In the genomic region with DNA sequence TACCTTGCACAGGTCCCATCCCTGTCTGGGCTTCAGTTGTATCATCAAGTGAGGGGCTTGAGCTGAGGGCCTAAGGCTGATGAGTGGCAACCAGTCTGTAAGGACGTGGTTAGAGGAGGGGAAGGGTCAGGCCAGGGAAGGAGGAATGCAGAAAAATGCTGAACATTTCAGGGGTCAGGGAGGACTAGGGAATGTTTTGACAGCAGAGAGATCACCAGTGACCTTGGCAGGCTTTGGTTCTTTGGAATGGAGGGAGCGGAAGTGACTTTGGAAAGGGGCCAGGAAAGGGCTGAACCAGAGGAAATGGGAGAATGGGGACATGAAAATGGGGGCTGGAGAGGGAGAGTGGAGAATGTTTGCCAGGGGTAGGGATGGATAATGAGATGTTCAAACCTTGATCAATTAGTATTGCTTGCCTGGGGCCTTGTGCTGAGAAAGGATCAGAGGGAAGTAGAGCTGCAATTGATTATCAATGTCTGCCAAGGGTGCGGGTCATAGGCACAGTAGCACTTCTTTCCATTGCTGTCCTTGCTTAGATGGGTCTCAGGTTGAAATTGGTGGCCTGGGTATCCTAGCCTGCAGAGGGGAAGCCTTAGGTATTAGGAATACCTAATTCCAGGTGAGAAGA, we compare ENCODE assay signal across 14 cellular contexts. TPM values are rescaled to one million over a fixed set of nuclear protein-coding genes. Genes with fewer than 3 reads are reported as not detected.
DNase-seq lines count a peak whose midpoint lies in the region; ATAC-seq and TF ChIP-seq lines count a peak whose summit lies in the region.
"Had no signal": no experiment of that assay in that cellular context is flagged by ENCODE, and none has a peak within 500 bp of the region (broad histone marks: within the 10 kb centered on the region; RNA-seq: fewer than 3 reads in every experiment).

No MANE protein-coding gene starts in this region.

- peak; percentile 86 for DNase-seq in EL
- DNase-seq in activated CD4-positive, alpha-beta memory T cell treated with anti-CD3 and anti-CD28 coated beads for 36 hours: no peak
- DNase-seq in fibroblast of villous mesenchyme (ENCODE audit: low read depth): peak; percentile 52
- DNase-seq in SW480 (ENCODE audit: low spot score): no peak
- DNase-seq in foreskin melanocyte: no peak
- no peak for DNase-seq in LoVo (ENCODE audit: low spot score)
- DNase-seq: activated CD8-positive, alpha-beta memory T cell treated with anti-CD3 and anti-CD28 coated beads for 24 hours; DMS53; effector CD8-positive, alpha-beta T cell; NCI-H1417; RPMI8226 had no signal

- H3K4me1 Mint-ChIP-seq in activated CD4-positive, alpha-beta memory T cell treated with anti-CD3 and anti-CD28 coated beads for 36 hours (ENCODE audit: low read depth): peaks cover 86% of the 10 kb centered on the region

- H3K9me3 ChIP-seq in parathyroid adenoma (ENCODE audit: control insufficient read depth, low read length): no peaks in the 10 kb centered on the region

- no peak for ATAC-seq in HG02759 (IDR thresholded peaks at IDR 0.05; ENCODE audit: unreplicated experiment)

- peaks cover 5% of the 10 kb centered on the region for H3K36me3 Mint-ChIP-seq in activated CD4-positive, alpha-beta memory T cell treated with anti-CD3 and anti-CD28 coated beads for 36 hours

- intact Hi-C loops in activated CD4-positive, alpha-beta memory T cell treated with anti-CD3 and anti-CD28 coated beads for 36 hours (cut with micrococcal nuclease): no loop called here

- POLR2A ChIA-PET in activated CD4-positive, alpha-beta memory T cell treated with anti-CD3 and anti-CD28 coated beads for 36 hours (lab: Charles Lee): interaction anchor here (1.1 to 1.9 kb wide), 4 partner anchors 11 to 120 kb away, joined by 3 to 6 read pairs (median 4); a partner anchor contains a TSS

- no peaks in the 10 kb centered on the region for H3K36me3 ChIP-seq in parathyroid adenoma (ENCODE audit: control insufficient read depth, insufficient read depth, low read length)

- H3K27me3 Mint-ChIP-seq in activated CD4-positive, alpha-beta memory T cell treated with anti-CD3 and anti-CD28 coated beads for 36 hours: no peaks in the 10 kb centered on the region

- H3K27ac Mint-ChIP-seq in activated CD4-positive, alpha-beta memory T cell treated with anti-CD3 and anti-CD28 coated beads for 36 hours: peak overlapping the region; percentile 93

- TF ChIP-seq CTCF in fibroblast of villous mesenchyme (IDR thresholded peaks at IDR 0.05; ENCODE audit: insufficient read depth, low read depth, low read length) (no peak), parathyroid adenoma (IDR thresholded peaks at IDR 0.05) (no peak)

- no peak overlapping the region for H3K9ac ChIP-seq in parathyroid adenoma

- H3K4me1 ChIP-seq in parathyroid adenoma: peaks cover 8% of the 10 kb centered on the region

- H3K4me3 ChIP-seq in fibroblast of villous mesenchyme (ENCODE audit: low read depth, low read length) (no peak overlapping the region), parathyroid adenoma (ENCODE audit: low read depth, low read length) (no peak overlapping the region)
- H3K4me3 ChIP-seq: lung had no signal

- no peak overlapping the region for H3K27ac ChIP-seq in parathyroid adenoma

- H3K4me2 ChIP-seq in parathyroid adenoma (ENCODE audit: low read length): peak overlapping the region; percentile 8

- H3K27me3 ChIP-seq in parathyroid adenoma (ENCODE audit: control insufficient read depth, insufficient read depth, low read length): no peaks in the 10 kb centered on the region

- no peaks in the 10 kb centered on the region for H3K9me3 Mint-ChIP-seq in activated CD4-positive, alpha-beta memory T cell treated with anti-CD3 and anti-CD28 coated beads for 36 hours

- CTCF ChIA-PET in activated CD4-positive, alpha-beta memory T cell treated with anti-CD3 and anti-CD28 coated beads for 36 hours (lab: Charles Lee): interaction anchor here (1.2 to 2.4 kb wide), 5 partner anchors 11 to 248 kb away, joined by 3 to 10 read pairs (median 5); no protein-coding TSS in a partner anchor

- no peak overlapping the region for H2AFZ ChIP-seq in parathyroid adenoma

- H3K79me2 ChIP-seq in parathyroid adenoma: peaks cover 2% of the 10 kb centered on the region

- no peak overlapping the region for H3K4me3 Mint-ChIP-seq in activated CD4-positive, alpha-beta memory T cell treated with anti-CD3 and anti-CD28 coated beads for 36 hours

RNA-seq across cellular contexts. Expression of a gene that starts 7.4 kb away (rescaled TPM):
- 10 to 100 TPM; 11.9 to 14.8 TPM for total RNA-seq in activated CD4-positive, alpha-beta memory T cell treated with anti-CD3 and anti-CD28 coated beads for 36 hours
- total RNA-seq in fibroblast of villous mesenchyme: 18.4 and 24.6 TPM in 2 replicates

Comparison
In these comparisons a context has a peak if more than half of its experiments do, and no peak if none do; other contexts are left out.
1. DNase-seq: peak in EL (single experiment) and fibroblast of villous mesenchyme (single experiment); none in activated CD4-positive, alpha-beta memory T cell treated with anti-CD3 and anti-CD28 coated beads for 36 hours (single experiment), SW480 (single experiment), foreskin melanocyte (single experiment) and LoVo (single experiment).